1 cellular context compared by ENCODE assay signal in the genomic region with DNA sequence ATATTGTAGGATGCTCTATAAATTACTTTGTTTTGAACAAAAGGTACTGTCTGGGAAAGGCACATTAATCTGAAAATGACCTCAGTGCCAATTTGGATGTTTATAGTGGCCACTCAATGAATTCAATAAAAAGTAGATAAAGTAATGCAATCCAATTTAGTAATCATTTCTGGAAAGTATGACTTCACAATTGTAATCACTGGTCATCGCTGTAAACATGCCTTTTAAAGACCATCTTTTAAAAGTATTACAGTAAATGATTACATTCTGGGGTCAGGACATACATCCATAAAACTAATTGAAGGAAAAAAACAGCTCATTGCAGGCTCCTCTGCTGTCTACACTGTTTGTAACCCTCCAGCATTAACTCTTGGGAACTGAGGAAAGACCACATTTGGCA.
A peak's percentile ranks its signal among the peaks of the same experiment; 100 is the strongest.
TF ChIP-seq lines count a peak whose summit lies in the region.

No MANE protein-coding gene starts in this region.

TF ChIP-seq in endothelial cell of umbilical vein, 7 proteins besides CTCF, POLR2A, EP300 and RAD21:
- TF ChIP-seq POLR2AphosphoS5 (IDR thresholded peaks at IDR 0.05; ENCODE audit: insufficient read depth, low read depth, low read length) (peak; percentile 35), MYC (IDR thresholded peaks at IDR 0.05; ENCODE audit: low read depth, low read length) (no peak), JUN (IDR thresholded peaks at IDR 0.05; ENCODE audit: borderline replicate concordance, insufficient read depth, insufficient read length, low read depth) (no peak)
